23 cellular contexts compared by ENCODE assay signal in genomic region chr1:196405839-196406238, GRCh38.
DNase-seq lines count a peak whose midpoint lies in the region; ATAC-seq, FAIRE-seq and TF ChIP-seq lines count a peak whose summit lies in the region.
"Had no signal": no experiment of that assay in that cellular context is flagged by ENCODE, and none has a peak within 500 bp of the region (broad histone marks: within the 10 kb centered on the region; RNA-seq: fewer than 3 reads in every experiment).

No MANE protein-coding gene starts in this region.

- TF ChIP-seq CTCF in D721Med (IDR thresholded peaks at IDR 0.05; ENCODE audit: insufficient read depth, missing control alignments) = no peak
- TF ChIP-seq CTCF in WTC11 (IDR thresholded peaks at IDR 0.05) = no peak

- H4K91ac ChIP-seq in mesenchymal stem cell (ENCODE audit: low read length) = no peak overlapping the region

- no peak overlapping the region for H3K23ac ChIP-seq in mesenchymal stem cell (ENCODE audit: low read length in 2 of 2)

- POLR2A ChIA-PET in activated CD4-positive, alpha-beta T cell treated with anti-CD3 and anti-CD28 coated beads, Interleukin-2, amount 10 ng/mL, durations not matched to agents 7 days and 5 days (lab: Charles Lee) = no interaction called here
- POLR2A ChIA-PET in WTC11 (lab: Charles Lee) = no interaction called here

- peak overlapping the region; percentile 56 for H2AK5ac ChIP-seq in mesenchymal stem cell (ENCODE audit: low read length, severe bottlenecking)

- H3K4me1 Mint-ChIP-seq in activated CD4-positive, alpha-beta T cell treated with anti-CD3 and anti-CD28 coated beads, Interleukin-2, amount 10 ng/mL, durations not matched to agents 7 days and 5 days = no peaks in the 10 kb centered on the region
- H3K4me1 Mint-ChIP-seq in WTC11 = peaks cover 23% of the 10 kb centered on the region
- H3K4me1 Mint-ChIP-seq: B cell; CD4-positive, CD25-positive, alpha-beta regulatory T cell had no signal

- no peak overlapping the region for H3K4me3 Mint-ChIP-seq in activated CD4-positive, alpha-beta T cell treated with anti-CD3 and anti-CD28 coated beads, Interleukin-2, amount 10 ng/mL, durations not matched to agents 7 days and 5 days
- no peak overlapping the region for H3K4me3 Mint-ChIP-seq in WTC11
- H3K4me3 Mint-ChIP-seq: B cell; CD4-positive, CD25-positive, alpha-beta regulatory T cell; CD8-positive, alpha-beta T cell; GM23338; H9 had no signal

- H3K4me2 ChIP-seq in mesenchymal stem cell (ENCODE audit: low read length, poor library complexity, severe bottlenecking) = no peak overlapping the region
- H3K4me2 ChIP-seq: BLaER1, GM23338 had no signal

- no peak overlapping the region for H2BK15ac ChIP-seq in mesenchymal stem cell (ENCODE audit: low read depth, poor library complexity, severe bottlenecking)

- no peak overlapping the region for H3K4ac ChIP-seq in mesenchymal stem cell (ENCODE audit: low read depth in 1 of 2, low read length in 2 of 2)

- H2BK12ac ChIP-seq in mesenchymal stem cell (ENCODE audit: low read length in 2 of 2) = no peak overlapping the region

- H3K9me3 Mint-ChIP-seq in activated CD4-positive, alpha-beta T cell treated with anti-CD3 and anti-CD28 coated beads, Interleukin-2, amount 10 ng/mL, durations not matched to agents 7 days and 5 days = no peaks in the 10 kb centered on the region
- no peaks in the 10 kb centered on the region for H3K9me3 Mint-ChIP-seq in WTC11
- H3K9me3 Mint-ChIP-seq: CD8-positive, alpha-beta T cell; GM23338; H9 had no signal

- CTCF ChIA-PET in activated CD4-positive, alpha-beta T cell treated with anti-CD3 and anti-CD28 coated beads, Interleukin-2, amount 10 ng/mL, durations not matched to agents 7 days and 5 days (lab: Charles Lee) = no interaction called here
- CTCF ChIA-PET in WTC11 (lab: Charles Lee) = no interaction called here

- peak; percentile 70 for FAIRE-seq in D721Med (lab: Jason Lieb, UNC)
- FAIRE-seq: GM12891, GM18507 had no signal

- no CpG with 5 or more reads among the region's 2 CpGs for whole genome bisulfite sequencing in mesenchymal stem cell

- no peak overlapping the region for H3K18ac ChIP-seq in mesenchymal stem cell (ENCODE audit: low read depth in 1 of 2, low read length in 2 of 2)

- H2BK120ac ChIP-seq in mesenchymal stem cell (ENCODE audit: low read depth, low read length) = no peak overlapping the region

- no peak overlapping the region for H2BK5ac ChIP-seq in mesenchymal stem cell (ENCODE audit: low read depth, low read length, poor library complexity, severe bottlenecking)

- no peak overlapping the region for H3K14ac ChIP-seq in mesenchymal stem cell (ENCODE audit: low read length in 2 of 2)

- no peak overlapping the region for H3K27ac ChIP-seq in mesenchymal stem cell (ENCODE audit: low read length, poor library complexity, severe bottlenecking)
- H3K27ac ChIP-seq: 22Rv1, BLaER1, C4-2B had no signal

- H2AFZ ChIP-seq in mesenchymal stem cell (ENCODE audit: low read depth, low read length) = no peak overlapping the region
- H2AFZ ChIP-seq: GM23338 had no signal

- no peaks in the 10 kb centered on the region for H3K27me3 ChIP-seq in mesenchymal stem cell (ENCODE audit: control insufficient read depth in 1 of 2, insufficient read depth in 1 of 2, low read length in 2 of 2)
- H3K27me3 ChIP-seq: BLaER1 had no signal

- H3K4me1 ChIP-seq in mesenchymal stem cell (ENCODE audit: control insufficient read depth, insufficient read depth, low read depth, low read length) = no peaks in the 10 kb centered on the region

- H3K36me3 ChIP-seq in mesenchymal stem cell (ENCODE audit: control insufficient read depth in 1 of 2, insufficient read depth in 2 of 2, low read depth in 1 of 2, low read length in 2 of 2) = no peaks in the 10 kb centered on the region
- H3K36me3 ChIP-seq: BLaER1 had no signal

- H3K27me3 Mint-ChIP-seq in activated CD4-positive, alpha-beta T cell treated with anti-CD3 and anti-CD28 coated beads, Interleukin-2, amount 10 ng/mL, durations not matched to agents 7 days and 5 days = no peaks in the 10 kb centered on the region
- no peaks in the 10 kb centered on the region for H3K27me3 Mint-ChIP-seq in WTC11 (ENCODE audit: low read depth)
- H3K27me3 Mint-ChIP-seq: B cell; CD4-positive, CD25-positive, alpha-beta regulatory T cell had no signal

- ATAC-seq in left lobe of liver = peak; percentile 23
- no peak for ATAC-seq in WTC11
- ATAC-seq: CD8-positive, alpha-beta T cell; GM23338; HCT116 had no signal

- DNase-seq in D721Med (ENCODE audit: insufficient read length, low spot score) (no peak), epidermal melanocyte (ENCODE audit: insufficient read length, low spot score) (peak; percentile 7), left lobe of liver (ENCODE audit: low spot score) (no peak), mesenchymal stem cell (no peak), WTC11 (ENCODE audit: low spot score) (no peak), NCI-H187 (lab: John Stamatoyannopoulos, UW) (no peak)
- no peak for DNase-seq in activated CD4-positive, alpha-beta T cell treated with anti-CD3 and anti-CD28 coated beads, Interleukin-2, amount 10 ng/mL, durations not matched to agents 7 days and 5 days
- DNase-seq in stimulated activated CD4-positive, alpha-beta T cell treated with anti-CD3 and anti-CD28 coated beads, Interleukin-12 subunit alpha, Interleukin-12 subunit beta, amount 100 ng/mL, for 4 hours = no peak
- DNase-seq: Caco-2; CD4-positive, CD25-positive, alpha-beta regulatory T cell; CD8-positive, alpha-beta T cell; DMS 273 treated with DMSO at 0.1 percent for 48 hours; DMS79; GF-D8; H9 had no signal

- no peak overlapping the region for H4K8ac ChIP-seq in mesenchymal stem cell (ENCODE audit: low read length)

- H3K9me3 ChIP-seq in mesenchymal stem cell (ENCODE audit: control insufficient read depth, low read length) = no peaks in the 10 kb centered on the region
- H3K9me3 ChIP-seq: BLaER1, Caco-2 had no signal

- no peaks in the 10 kb centered on the region for H3K79me1 ChIP-seq in mesenchymal stem cell (replicated peaks; ENCODE audit: low read length, poor library complexity, severe bottlenecking)

- no peak overlapping the region for H3K27ac Mint-ChIP-seq in activated CD4-positive, alpha-beta T cell treated with anti-CD3 and anti-CD28 coated beads, Interleukin-2, amount 10 ng/mL, durations not matched to agents 7 days and 5 days
- no peak overlapping the region for H3K27ac Mint-ChIP-seq in WTC11
- H3K27ac Mint-ChIP-seq: B cell; CD4-positive, CD25-positive, alpha-beta regulatory T cell; CD8-positive, alpha-beta T cell; H9 had no signal

- no peaks in the 10 kb centered on the region for H3K36me3 Mint-ChIP-seq in activated CD4-positive, alpha-beta T cell treated with anti-CD3 and anti-CD28 coated beads, Interleukin-2, amount 10 ng/mL, durations not matched to agents 7 days and 5 days (ENCODE audit: low read depth)
- H3K36me3 Mint-ChIP-seq in WTC11 = no peaks in the 10 kb centered on the region
- H3K36me3 Mint-ChIP-seq: CD4-positive, CD25-positive, alpha-beta regulatory T cell; CD8-positive, alpha-beta T cell had no signal

- no peak overlapping the region for H3K4me3 ChIP-seq in mesenchymal stem cell (ENCODE audit: insufficient read depth in 1 of 2, low read depth in 1 of 2, low read length in 2 of 2)
- H3K4me3 ChIP-seq: BLaER1, GM23338 had no signal

- H3K9ac ChIP-seq in mesenchymal stem cell (ENCODE audit: low read length) = no peak overlapping the region
- H3K9ac ChIP-seq: BLaER1 had no signal

TF ChIP-seq in WTC11, 78 proteins besides CTCF, POLR2A, EP300 and RAD21:
- TF ChIP-seq ZNF671 (CRISPR knock-in tag; IDR thresholded peaks at IDR 0.05) = no peak
- no peak for TF ChIP-seq CBFB (CRISPR knock-in tag; IDR thresholded peaks at IDR 0.05; ENCODE audit: low read depth)
